8 cellular contexts compared by ENCODE assay signal in the genomic region with DNA sequence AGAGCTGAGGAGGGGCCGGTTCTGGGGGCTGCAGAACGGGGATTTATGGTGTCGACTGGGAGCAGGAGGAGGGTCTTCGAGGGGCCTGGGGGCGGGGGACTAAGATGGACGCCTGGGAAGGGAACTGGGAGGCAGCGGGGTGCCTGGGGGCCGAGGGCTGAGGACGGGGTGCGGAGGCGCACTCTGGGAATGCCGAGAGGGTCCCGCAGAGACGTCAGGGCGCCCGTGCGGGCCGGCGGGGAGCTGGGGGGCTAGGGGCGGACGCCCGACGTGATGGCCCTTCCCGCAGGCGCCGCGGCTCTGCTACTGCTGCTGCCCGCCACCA. TPM values are rescaled to one million over a fixed set of nuclear protein-coding genes. Genes with fewer than 3 reads are reported as not detected.
DNase-seq lines count a peak whose midpoint lies in the region; ATAC-seq, FAIRE-seq and TF ChIP-seq lines count a peak whose summit lies in the region.

No MANE protein-coding gene starts in this region.

- ATAC-seq in GM19395 (IDR thresholded peaks at IDR 0.05; ENCODE audit: unreplicated experiment): no peak

- DNase-seq in AG04449 (ENCODE audit: low read depth, low spot score) (no peak), GM12892 (ENCODE audit: insufficient read length) (no peak), GM19239 (ENCODE audit: insufficient read length, low spot score) (no peak), NCI-H446 (lab: John Stamatoyannopoulos, UW) (no peak)
- DNase-seq in Jurkat, Clone E6-1 (ENCODE audit: low read depth, low spot score): no peak

- CTCF ChIA-PET in AG04449 (lab: Yijun Ruan, JAX): interaction anchor here (0.8 to 7.0 kb wide), 17 partner anchors 8 to 269 kb away, joined by 3 to 169 read pairs (median 6); a partner anchor contains a TSS

- peak overlapping the region; percentile 88 for H3K27ac ChIP-seq in cingulate gyrus (ENCODE audit: low read depth, low read length)
- H3K27ac ChIP-seq in muscle layer of duodenum (ENCODE audit: low read length): no peak overlapping the region

- TF ChIP-seq CTCF in AG04449 (IDR thresholded peaks at IDR 0.05; ENCODE audit: insufficient read depth, low read length, missing control alignments): no peak

- POLR2A ChIA-PET in AG04449 (lab: Yijun Ruan, JAX): interaction anchor here (0.9 to 1.1 kb wide), 3 partner anchors 10 to 23 kb away, joined by 4 to 5 read pairs (median 4); a partner anchor contains a TSS

- H3K27me3 ChIP-seq in muscle layer of duodenum (ENCODE audit: low read depth, low read length): no peaks in the 10 kb centered on the region

- H3K4me1 ChIP-seq in muscle layer of duodenum (ENCODE audit: control insufficient read depth in 1 of 2, insufficient read depth in 2 of 2, low read length in 2 of 2): peaks cover 4 to 51% of the 10 kb centered on the region in 2 donors

- peaks cover 4 to 28% of the 10 kb centered on the region in 2 donors for H3K36me3 ChIP-seq in muscle layer of duodenum (ENCODE audit: control insufficient read depth in 1 of 2, insufficient read depth in 2 of 2, low read length in 2 of 2)

- FAIRE-seq in GM12892 (lab: Jason Lieb, UNC) (no peak), GM19239 (lab: Jason Lieb, UNC) (no peak)

- no peak for TF ChIP-seq POLR2A in GM12892 (IDR thresholded peaks at IDR 0.05; ENCODE audit: low read depth, low read length)

- H3K4me3 ChIP-seq in AG04449 (ENCODE audit: low read depth, low read length) (peak overlapping the region; percentile 54), muscle layer of duodenum (ENCODE audit: low read depth in 1 of 2, low read length in 2 of 2) (peak overlapping the region; percentile 62 to 76)
- H3K4me3 ChIP-seq in Jurkat, Clone E6-1 (ENCODE audit: low read length): peak overlapping the region; percentile 70

- no peaks in the 10 kb centered on the region for H3K9me3 ChIP-seq in muscle layer of duodenum (ENCODE audit: control insufficient read depth in 1 of 2, low read length in 2 of 2)

RNA-seq across cellular contexts. Expression of a gene that starts 0.5 kb away (rescaled TPM):
- 42.4 TPM for polyA plus RNA-seq in Jurkat, Clone E6-1 (2012; ENCODE audit: insufficient read depth, insufficient read length)
- 13.1 TPM for polyA plus RNA-seq in GM12892 (2012; ENCODE audit: missing spikeins)

RNA-seq across cellular contexts. Expression of a gene that starts 5.3 kb away (rescaled TPM):
- polyA plus RNA-seq in Jurkat, Clone E6-1 (2012; ENCODE audit: insufficient read depth, insufficient read length): 8.3 TPM
- polyA plus RNA-seq in GM12892 (2012; ENCODE audit: missing spikeins): 0.53 TPM

RNA-seq across cellular contexts. Expression of a gene that starts 9.7 kb away (rescaled TPM):
- 1,669 TPM for polyA plus RNA-seq in Jurkat, Clone E6-1 (2012; ENCODE audit: insufficient read depth, insufficient read length)
- 1,538 TPM for polyA plus RNA-seq in GM12892 (2012; ENCODE audit: missing spikeins)

RNA-seq across cellular contexts. Expression of a gene that starts 9.9 kb away (rescaled TPM):
- polyA plus RNA-seq in Jurkat, Clone E6-1 (2012; ENCODE audit: insufficient read depth, insufficient read length): 94.3 TPM
- 42.1 TPM for polyA plus RNA-seq in GM12892 (2012; ENCODE audit: missing spikeins)

RNA-seq across cellular contexts. Expression of a gene that starts 16.2 kb away (rescaled TPM):
- 98.6 TPM for polyA plus RNA-seq in Jurkat, Clone E6-1 (2012; ENCODE audit: insufficient read depth, insufficient read length)
- 52.3 TPM for polyA plus RNA-seq in GM12892 (2012; ENCODE audit: missing spikeins)
